17 cellular contexts compared by ENCODE assay signal in the genomic region with DNA sequence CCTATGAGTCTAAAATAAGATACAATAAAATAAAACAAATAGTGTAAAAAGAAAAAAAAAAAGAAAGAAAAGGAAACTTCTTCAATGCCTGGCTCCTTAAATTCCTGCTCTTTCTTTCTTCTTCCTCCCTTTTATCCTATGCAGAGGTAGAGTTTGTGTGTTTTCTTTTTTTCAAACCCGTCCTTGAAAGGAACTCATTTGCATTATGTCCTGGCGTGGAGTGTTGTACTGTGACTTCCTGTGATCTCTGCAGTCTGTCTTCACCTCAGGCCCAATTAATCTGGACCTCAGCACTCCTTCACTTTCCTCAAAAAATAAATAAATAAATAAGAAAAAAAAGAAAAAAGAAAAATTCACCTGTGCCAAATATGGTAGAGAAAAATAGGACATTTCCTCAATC.
"Had no signal": no experiment of that assay in that cellular context is flagged by ENCODE, and none has a peak within 500 bp of the region (broad histone marks: within the 10 kb centered on the region; RNA-seq: fewer than 3 reads in every experiment).

No MANE protein-coding gene starts in this region.

- DNase-seq: activated CD4-positive, alpha-beta memory T cell treated with anti-CD3 and anti-CD28 coated beads, Interleukin-2, amount 10 ng/mL, durations not matched to agents 7 days and 5 days; activated CD4-positive, alpha-beta T cell treated with anti-CD3 and anti-CD28 coated beads for 36 hours; activated CD4-positive, alpha-beta T cell treated with anti-CD3 and anti-CD28 coated beads, Interleukin-2, amount 50 U/mL, for 1 hour; activated CD4-positive, CD25-positive, alpha-beta regulatory T cell; activated gamma-delta T cell; activated naive CD4-positive, alpha-beta T cell treated with anti-CD3 and anti-CD28 coated beads for 36 hours; activated T-cell treated with anti-CD3 and anti-CD28 coated beads for 4 hours; activated T-cell treated with anti-CD3 and anti-CD28 coated beads, Interleukin-2, amount 50 U/mL, for 48 hours; Kasumi-1; KBM-7; NCI-H1694 treated with DMSO at 0.1 percent for 48 hours; NCI-H526 treated with DMSO at 0.1 percent for 48 hours; SIG-M5; T-cell; T-helper 2 cell; T1000 had no signal

- ATAC-seq: activated CD4-positive, alpha-beta T cell treated with anti-CD3 and anti-CD28 coated beads for 36 hours; activated T-helper 17 cell treated with anti-CD3 and anti-CD28 coated beads, Interleukin-2, amount 50 U/mL, for 72 hours; T-cell had no signal
